8 cellular contexts compared by ENCODE assay signal in the genomic region with DNA sequence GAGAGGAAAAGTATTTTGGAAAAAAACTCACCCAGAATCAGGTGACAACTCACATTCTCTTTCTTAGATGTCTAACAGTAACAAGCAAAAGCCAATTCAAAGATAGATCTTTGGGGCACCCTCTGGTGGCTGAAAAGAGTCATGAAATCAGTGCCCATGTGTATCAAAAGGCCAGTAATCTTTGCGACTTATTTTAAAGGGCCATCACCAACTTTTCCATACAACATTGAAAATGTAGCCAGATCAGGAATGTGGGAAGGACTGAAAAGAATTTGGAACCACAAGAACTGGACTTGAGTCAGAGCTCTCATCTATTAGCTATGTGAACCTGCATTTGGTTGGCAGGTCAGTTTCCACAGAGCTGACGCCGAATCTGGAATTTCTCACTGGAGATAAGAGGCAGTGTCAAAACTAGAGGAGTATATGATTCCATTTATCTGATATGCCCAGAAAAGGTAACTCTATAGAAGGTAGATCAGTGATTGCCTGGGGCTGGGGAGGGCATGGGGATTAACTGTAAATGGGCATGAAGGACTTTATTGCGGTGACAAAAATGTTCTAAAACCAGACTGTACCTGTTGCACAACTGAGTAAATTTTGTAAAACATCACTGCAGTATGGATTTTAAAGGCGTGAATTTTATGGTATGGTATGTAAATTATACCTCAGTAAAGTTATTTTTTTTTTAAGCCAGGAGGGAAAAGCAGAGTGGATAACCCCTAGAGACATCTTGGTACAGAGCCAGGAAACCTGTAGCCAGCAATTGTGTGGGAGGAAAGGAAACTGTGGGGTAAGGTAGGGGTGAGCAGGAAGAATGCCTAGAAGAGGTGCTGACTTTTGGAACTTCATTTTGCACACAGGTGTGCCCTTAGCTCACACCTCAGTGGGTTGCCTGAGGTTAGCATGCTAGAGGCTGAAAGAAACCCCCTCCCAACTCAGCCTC.
DNase-seq lines count a peak whose midpoint lies in the region; ATAC-seq and TF ChIP-seq lines count a peak whose summit lies in the region.

No MANE protein-coding gene starts in this region.

- no peaks in the 10 kb centered on the region for H3K9me3 Mint-ChIP-seq in central memory CD8-positive, alpha-beta T cell

- in situ Hi-C loops in ACHN (cut with HindIII; ENCODE audit: low pct_ligation_motif_present, low pct_unique_long_range_greater_than_20kb, low sequenced_read_pairs): no loop called here

- H3K4me3 ChIP-seq in WI38 (ENCODE audit: low read depth, low read length): no peak overlapping the region

- peaks cover 17% of the 10 kb centered on the region for H3K4me1 Mint-ChIP-seq in central memory CD8-positive, alpha-beta T cell

- peak; percentile 83 for ATAC-seq in GM18508 (IDR thresholded peaks at IDR 0.05; ENCODE audit: insufficient read depth, unreplicated experiment)
- peak; percentile 78 for ATAC-seq in HG03064 (IDR thresholded peaks at IDR 0.05; ENCODE audit: low read depth, unreplicated experiment)
- ATAC-seq in central memory CD8-positive, alpha-beta T cell (replicated peaks; ENCODE audit: extremely low read depth, poor library complexity, severe bottlenecking): no peak
- ATAC-seq in left colon: peak; percentile 68

- H3K36me3 Mint-ChIP-seq in central memory CD8-positive, alpha-beta T cell (ENCODE audit: insufficient read depth): peaks cover 5% of the 10 kb centered on the region

- no peak overlapping the region for H3K4me3 Mint-ChIP-seq in central memory CD8-positive, alpha-beta T cell

- intact Hi-C loops in left colon (cut with DNase I, micrococcal nuclease): no loop called here

- no peak overlapping the region for H3K27ac Mint-ChIP-seq in central memory CD8-positive, alpha-beta T cell (ENCODE audit: low read depth)

- H3K27me3 Mint-ChIP-seq in central memory CD8-positive, alpha-beta T cell: no peaks in the 10 kb centered on the region

- TF ChIP-seq CTCF in WI38 (IDR thresholded peaks at IDR 0.05; ENCODE audit: low read depth, low read length): peak; percentile 62

- DNase-seq in ACHN (peak; percentile 71), NCI-H2227 treated with DMSO at 0.1 percent for 48 hours (lab: John Stamatoyannopoulos, UW) (peak; percentile 31), left colon (peak in 1 of 2 donors; percentile 59)
- peak; percentile 38 to 58 for DNase-seq in central memory CD8-positive, alpha-beta T cell (ENCODE audit: low spot score in 2 of 2)
- DNase-seq in stimulated activated CD4-positive, alpha-beta T cell treated with anti-CD3 and anti-CD28 coated beads, TNF-alpha, amount 100 ng/mL, for 4 hours (ENCODE audit: low read depth in 3 of 3): peak in 2 of 3 experiments; percentile 28 to 41
